19 cellular contexts compared by ENCODE assay signal in the genomic region with DNA sequence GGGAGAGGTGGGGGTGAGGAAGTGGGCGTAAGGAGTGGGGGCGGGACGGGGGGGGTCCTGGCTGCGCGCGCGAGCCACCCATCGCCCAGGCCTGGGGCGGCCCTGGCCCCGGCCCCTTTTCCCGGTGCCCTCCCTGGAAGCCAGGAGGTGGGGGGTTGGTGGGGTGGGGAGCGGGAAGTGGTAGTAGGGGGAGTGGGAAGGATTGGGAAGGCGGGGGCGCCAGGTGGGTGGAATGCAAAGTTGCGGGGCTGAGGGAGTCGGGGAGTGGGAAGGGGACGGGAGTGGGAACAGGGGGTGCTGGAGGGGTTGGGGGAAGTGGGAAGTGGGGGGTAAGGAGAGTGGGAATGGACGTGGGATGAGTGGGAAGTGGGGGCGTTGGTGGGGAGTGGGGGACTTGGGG. TPM values are rescaled to one million over a fixed set of nuclear protein-coding genes. Genes with fewer than 3 reads are reported as not detected.
A peak's percentile ranks its signal among the peaks of the same experiment; 100 is the strongest.
DNase-seq lines count a peak whose midpoint lies in the region; TF ChIP-seq lines count a peak whose summit lies in the region.
"Had no signal": no experiment of that assay in that cellular context is flagged by ENCODE, and none has a peak within 500 bp of the region (broad histone marks: within the 10 kb centered on the region; RNA-seq: fewer than 3 reads in every experiment).

No MANE protein-coding gene starts in this region.

- intact Hi-C loops in ascending aorta (cut with DNase I) (no loop called here), thyroid gland (cut with DNase I) (no loop called here)

- no peak for TF ChIP-seq POLR2A in thyroid gland (IDR thresholded peaks at IDR 0.05)

- peak overlapping the region; percentile 42 for H3K9ac ChIP-seq in neural cell (ENCODE audit: low read length)

- no peaks in the 10 kb centered on the region for H3F3A ChIP-seq in neural cell (ENCODE audit: insufficient read depth, low read length, poor library complexity, severe bottlenecking)

- peak; percentile 43 to 48 for DNase-seq in NCI-H524 (lab: John Stamatoyannopoulos, UW)
- no peak for DNase-seq in NCI-H524 treated with DMSO at 0.1 percent for 48 hours (lab: John Stamatoyannopoulos, UW)
- peak in 1 of 2 donors; percentile 16 for DNase-seq in ascending aorta (ENCODE audit: low spot score in 2 of 2)
- DNase-seq in T1000 (lab: John Stamatoyannopoulos, UW): no peak
- no peak for DNase-seq in NCI-H2081 (lab: John Stamatoyannopoulos, UW)
- no peak for DNase-seq in thyroid gland
- DNase-seq: activated CD4-positive, CD25-positive, alpha-beta regulatory T cell; activated CD8-positive, alpha-beta T cell treated with anti-CD3 and anti-CD28 coated beads, Interleukin-2, amount 10 ng/mL, durations not matched to agents 7 days and 5 days; activated T-cell treated with anti-CD3 and anti-CD28 coated beads, Interleukin-2, amount 50 U/mL, for 48 hours; DMS153; GF-D8; left colon; mucosa of descending colon; uterus had no signal

- peak overlapping the region; percentile 58 to 69 for H3K4me3 ChIP-seq in ascending aorta
- H3K4me3 ChIP-seq in neural cell (ENCODE audit: low read length): peak overlapping the region; percentile 60
- H3K4me3 ChIP-seq in thymus (ENCODE audit: low read length): peak overlapping the region; percentile 21
- peak overlapping the region in 1 of 3 donors; percentile 21 for H3K4me3 ChIP-seq in thyroid gland (replicated peaks in 1 of 3)
- H3K4me3 ChIP-seq: HAP-1, mucosa of descending colon had no signal

- H3K9me2 ChIP-seq in neural cell (ENCODE audit: insufficient read depth, low read length): no peaks in the 10 kb centered on the region

- no peak for TF ChIP-seq EP300 in neural cell (conservative IDR thresholded peaks at IDR 0.05; ENCODE audit: poor library complexity, severe bottlenecking)

- TF ChIP-seq CTCF in ascending aorta (IDR thresholded peaks at IDR 0.05) (no peak), neural cell (IDR thresholded peaks at IDR 0.05; ENCODE audit: poor library complexity, severe bottlenecking) (no peak), thyroid gland (IDR thresholded peaks at IDR 0.05) (no peak)

- no peak overlapping the region for H3K27ac ChIP-seq in ascending aorta
- H3K27ac ChIP-seq in neural cell (ENCODE audit: low read length): no peak overlapping the region
- no peak overlapping the region for H3K27ac ChIP-seq in thymus (ENCODE audit: low read depth)
- H3K27ac ChIP-seq in thyroid gland: no peak overlapping the region
- H3K27ac ChIP-seq: C4-2B, uterus had no signal

- H3K79me2 ChIP-seq in neural cell (replicated peaks; ENCODE audit: insufficient read depth, low read length): no peaks in the 10 kb centered on the region

- no peaks in the 10 kb centered on the region for H3K36me3 ChIP-seq in ascending aorta
- H3K36me3 ChIP-seq in neural cell (ENCODE audit: insufficient read depth, low read length): no peaks in the 10 kb centered on the region
- no peaks in the 10 kb centered on the region for H3K36me3 ChIP-seq in thymus (ENCODE audit: control insufficient read depth, insufficient read depth)
- H3K36me3 ChIP-seq in thyroid gland: no peaks in the 10 kb centered on the region
- H3K36me3 ChIP-seq: HAP-1, uterus had no signal

- H3K4me1 ChIP-seq in ascending aorta (peaks cover 5 to 7% of the 10 kb centered on the region in 2 donors), thymus (ENCODE audit: control insufficient read depth, insufficient read depth, low read length) (no peaks in the 10 kb centered on the region), thyroid gland (peaks cover 3 to 10% of the 10 kb centered on the region in 2 donors)
- H3K4me1 ChIP-seq: HAP-1 had no signal

- no peak overlapping the region for H3K4me2 ChIP-seq in neural cell (ENCODE audit: low read length)

- no peak overlapping the region for H2AFZ ChIP-seq in neural cell (ENCODE audit: low read depth, low read length)

- peaks cover 11% of the 10 kb centered on the region for H3K27me3 ChIP-seq in ascending aorta
- peaks cover 13% of the 10 kb centered on the region for H3K27me3 ChIP-seq in neural cell (ENCODE audit: insufficient read depth, low read depth, low read length)
- peaks cover 20% of the 10 kb centered on the region for H3K27me3 ChIP-seq in thymus (ENCODE audit: control insufficient read depth, insufficient read depth)
- H3K27me3 ChIP-seq in thyroid gland: peaks cover 9% of the 10 kb centered on the region

- TF ChIP-seq RAD21 in neural cell (conservative IDR thresholded peaks at IDR 0.05): no peak

- no peaks in the 10 kb centered on the region for H4K20me1 ChIP-seq in neural cell (ENCODE audit: insufficient read depth)

- WGBS in thymus: 7% methylated on average over 19 of the region's 19 CpGs
- no CpG with 5 or more reads among the region's 19 CpGs for WGBS in thyroid gland, 2 donors

- no peaks in the 10 kb centered on the region for H3K9me3 ChIP-seq in ascending aorta
- no peaks in the 10 kb centered on the region for H3K9me3 ChIP-seq in neural cell (ENCODE audit: low read length)
- H3K9me3 ChIP-seq in thymus (ENCODE audit: control insufficient read depth): no peaks in the 10 kb centered on the region
- no peaks in the 10 kb centered on the region for H3K9me3 ChIP-seq in thyroid gland
- H3K9me3 ChIP-seq: HAP-1, mucosa of descending colon, uterus had no signal

TF ChIP-seq in neural cell, 6 proteins besides CTCF, POLR2A, EP300 and RAD21:
- no peak for TF ChIP-seq SMC3 (conservative IDR thresholded peaks at IDR 0.05; ENCODE audit: poor library complexity)
- TF ChIP-seq, protein P1, sequence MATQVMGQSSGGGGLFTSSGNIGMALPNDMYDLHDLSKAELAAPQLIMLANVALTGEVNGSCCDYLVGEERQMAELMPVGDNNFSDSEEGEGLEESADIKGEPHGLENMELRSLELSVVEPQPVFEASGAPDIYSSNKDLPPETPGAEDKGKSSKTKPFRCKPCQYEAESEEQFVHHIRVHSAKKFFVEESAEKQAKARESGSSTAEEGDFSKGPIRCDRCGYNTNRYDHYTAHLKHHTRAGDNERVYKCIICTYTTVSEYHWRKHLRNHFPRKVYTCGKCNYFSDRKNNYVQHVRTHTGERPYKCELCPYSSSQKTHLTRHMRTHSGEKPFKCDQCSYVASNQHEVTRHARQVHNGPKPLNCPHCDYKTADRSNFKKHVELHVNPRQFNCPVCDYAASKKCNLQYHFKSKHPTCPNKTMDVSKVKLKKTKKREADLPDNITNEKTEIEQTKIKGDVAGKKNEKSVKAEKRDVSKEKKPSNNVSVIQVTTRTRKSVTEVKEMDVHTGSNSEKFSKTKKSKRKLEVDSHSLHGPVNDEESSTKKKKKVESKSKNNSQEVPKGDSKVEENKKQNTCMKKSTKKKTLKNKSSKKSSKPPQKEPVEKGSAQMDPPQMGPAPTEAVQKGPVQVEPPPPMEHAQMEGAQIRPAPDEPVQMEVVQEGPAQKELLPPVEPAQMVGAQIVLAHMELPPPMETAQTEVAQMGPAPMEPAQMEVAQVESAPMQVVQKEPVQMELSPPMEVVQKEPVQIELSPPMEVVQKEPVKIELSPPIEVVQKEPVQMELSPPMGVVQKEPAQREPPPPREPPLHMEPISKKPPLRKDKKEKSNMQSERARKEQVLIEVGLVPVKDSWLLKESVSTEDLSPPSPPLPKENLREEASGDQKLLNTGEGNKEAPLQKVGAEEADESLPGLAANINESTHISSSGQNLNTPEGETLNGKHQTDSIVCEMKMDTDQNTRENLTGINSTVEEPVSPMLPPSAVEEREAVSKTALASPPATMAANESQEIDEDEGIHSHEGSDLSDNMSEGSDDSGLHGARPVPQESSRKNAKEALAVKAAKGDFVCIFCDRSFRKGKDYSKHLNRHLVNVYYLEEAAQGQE (IDR thresholded peaks at IDR 0.05; ENCODE audit: borderline replicate concordance): no peak
- TF ChIP-seq TAF1 (IDR thresholded peaks at IDR 0.05; ENCODE audit: low read depth): no peak
- TF ChIP-seq EZH2 (IDR thresholded peaks at IDR 0.05; ENCODE audit: borderline replicate concordance, insufficient read depth, low read length, poor library complexity, severe bottlenecking): no peak
- TF ChIP-seq MXI1 (conservative IDR thresholded peaks at IDR 0.05; ENCODE audit: poor library complexity, severe bottlenecking): no peak
- no peak for TF ChIP-seq POLR2AphosphoS5 (IDR thresholded peaks at IDR 0.05)

RNA-seq across cellular contexts. Expression of a gene that starts 0.4 kb away (rescaled TPM):
- total RNA-seq in ascending aorta (not detected), thyroid gland (under 1 TPM in 1 of 4 donors, not detected in 3; 0.13 TPM)
- polyA plus RNA-seq in neural cell (0.40 and 0.42 TPM in 2 replicates), thymus (0.07 TPM)
- polyA minus RNA-seq in neural cell: 0.46 TPM in 1 of 2 replicates, not detected in the other
- total RNA-seq: activated CD8-positive, alpha-beta T cell treated with anti-CD3 and anti-CD28 coated beads, Interleukin-2, amount 10 ng/mL, durations not matched to agents 7 days and 5 days; left colon; T-helper 2 cell treated with Interferon-gamma antibody and Interleukin-4, amounts not matched to agents 100 ng/mL and 5 ng/mL, for 36 hours; uterus had no signal

Comparison
In these comparisons a context has a peak if more than half of its experiments do, and no peak if none do; other contexts are left out.
1. DNase-seq: peak in NCI-H524 (2 of 2); none in NCI-H524 treated with DMSO at 0.1 percent for 48 hours (single experiment), T1000 (single experiment), NCI-H2081 (0 of 2) and thyroid gland (0 of 2).